8 cellular contexts compared by ENCODE assay signal in the genomic region with DNA sequence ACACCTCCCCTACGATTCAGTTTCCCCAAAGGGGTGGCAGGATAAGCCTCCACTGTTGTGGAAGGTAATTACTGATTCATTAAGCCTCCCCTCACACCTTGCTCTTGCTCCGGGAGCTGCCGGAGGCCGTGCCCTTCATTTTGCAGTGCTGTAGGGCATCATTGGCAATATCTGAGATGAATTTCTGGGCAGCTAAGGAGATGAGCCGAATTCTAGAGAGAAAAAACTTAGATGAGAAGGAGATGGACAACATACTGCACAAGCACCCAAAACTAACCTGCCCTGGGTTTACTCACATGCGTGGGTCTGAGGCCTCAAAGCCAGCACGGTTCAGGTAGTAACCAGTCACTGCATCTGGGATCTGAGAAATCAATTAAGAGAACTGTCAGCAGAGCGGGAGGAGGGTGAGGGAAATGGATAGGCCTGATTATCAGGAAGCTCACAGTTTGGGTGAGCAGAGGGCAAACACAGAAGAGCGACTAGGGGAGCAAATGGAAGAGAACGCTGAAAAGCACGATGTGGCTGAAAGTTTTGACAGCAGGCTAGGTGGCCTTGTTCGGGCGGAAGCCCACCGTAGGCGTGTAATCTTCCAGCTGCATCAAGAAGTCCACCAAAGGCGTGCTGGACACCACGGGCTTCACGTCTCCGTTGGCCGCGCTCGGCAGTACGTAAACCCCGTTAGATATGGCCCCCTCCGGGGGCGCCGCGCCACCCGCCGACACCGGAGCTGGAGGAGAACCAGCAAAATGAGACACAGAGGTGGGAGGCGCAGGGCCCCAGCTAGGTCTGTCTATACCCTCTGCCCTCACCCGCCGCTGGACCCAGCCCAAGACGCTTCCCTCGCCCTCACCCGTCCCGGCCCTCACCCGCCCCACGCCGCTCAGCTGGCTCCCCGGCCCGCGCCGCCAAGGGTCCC. TPM values are rescaled to one million over a fixed set of nuclear protein-coding genes. Genes with fewer than 3 reads are reported as not detected.
DNase-seq lines count a peak whose midpoint lies in the region; ATAC-seq and TF ChIP-seq lines count a peak whose summit lies in the region.

No MANE protein-coding gene starts in this region.

- TF ChIP-seq CTCF in AG09309 (IDR thresholded peaks at IDR 0.05; ENCODE audit: control insufficient read depth, insufficient read depth, low read depth, low read length, missing control alignments), result no peak
- TF ChIP-seq CTCF in WTC11 (IDR thresholded peaks at IDR 0.05), result no peak
- no peak for TF ChIP-seq CTCF in epithelial cell of proximal tubule (conservative IDR thresholded peaks at IDR 0.05; ENCODE audit: low read depth, low read length)

- POLR2A ChIA-PET in WTC11 (lab: Charles Lee), result interaction anchor here (0.6 to 2.1 kb wide), 12 partner anchors 7 to 137 kb away, joined by 3 to 7 read pairs (median 4); partner anchors contain the start of genes ARFIP2, TIMM10B and TRIM3

- CTCF ChIA-PET in WTC11 (lab: Charles Lee), result interaction anchor here (0.6 to 2.1 kb wide), 15 partner anchors 8 to 232 kb away, joined by 3 to 13 read pairs (median 4); partner anchors contain the start of gene MRPL17

- H3K27me3 Mint-ChIP-seq in WTC11 (ENCODE audit: low read depth) (no peaks in the 10 kb centered on the region), naive B cell (no peaks in the 10 kb centered on the region)

- H3K4me1 Mint-ChIP-seq in WTC11 (peaks cover 15% of the 10 kb centered on the region), naive B cell (peaks cover 4 to 41% (median 38%) of the 10 kb centered on the region in 3 donors)

- H3K36me3 Mint-ChIP-seq in WTC11 (peaks cover 36% of the 10 kb centered on the region), naive B cell (peaks cover 0 to 9% of the 10 kb centered on the region in 2 donors)

- H3K4me3 ChIP-seq in AG09309 (ENCODE audit: control insufficient read depth, low read depth, low read length), result peak overlapping the region; percentile 65
- peak overlapping the region; percentile 79 for H3K4me3 ChIP-seq in epithelial cell of proximal tubule (ENCODE audit: low read depth, low read length)

- H3K27ac Mint-ChIP-seq in WTC11 (peak overlapping the region; percentile 86), naive B cell (peak overlapping the region in 5 of 6 donors; percentile 96 to 99 (median 97))

- H3K9me3 Mint-ChIP-seq in WTC11 (no peaks in the 10 kb centered on the region), naive B cell (no peaks in the 10 kb centered on the region)

- ATAC-seq in GM19025 (IDR thresholded peaks at IDR 0.05; ENCODE audit: low read depth, unreplicated experiment) (peak; percentile 21), HG03280 (IDR thresholded peaks at IDR 0.05; ENCODE audit: unreplicated experiment) (peak; percentile 21), WTC11 (peak; percentile 5), naive B cell (ENCODE audit: low read depth in 2 of 2) (peak; percentile 4 to 5)

- DNase-seq in AG09309 (ENCODE audit: low read depth) (no peak), WTC11 (ENCODE audit: low spot score) (peak; percentile 24), epithelial cell of proximal tubule (ENCODE audit: low read depth) (no peak), naive B cell (no peak), putamen (ENCODE audit: low spot score) (no peak), AG08396 (ENCODE audit: low spot score) (no peak)

- H3K4me3 Mint-ChIP-seq in WTC11, result peak overlapping the region; percentile 88
- peak overlapping the region in 6 of 8 donors; percentile 79 to 94 (median 92) for H3K4me3 Mint-ChIP-seq in naive B cell

TF ChIP-seq in WTC11, 78 proteins besides CTCF, POLR2A, EP300 and RAD21 (continues in another document):
- TF ChIP-seq NFYB (CRISPR knock-in tag; conservative IDR thresholded peaks at IDR 0.05; ENCODE audit: low read depth) (peak; percentile 27; the same call in 1 of the 2 replicates), E2F4 (CRISPR knock-in tag; IDR thresholded peaks at IDR 0.05; ENCODE audit: borderline replicate concordance, low read depth) (no peak), ZNF138 (CRISPR knock-in tag; conservative IDR thresholded peaks at IDR 0.05) (no peak), SP1 (CRISPR knock-in tag; conservative IDR thresholded peaks at IDR 0.05) (no peak), ZNF121 (CRISPR knock-in tag; IDR thresholded peaks at IDR 0.05) (no peak), NR2C2 (CRISPR knock-in tag; IDR thresholded peaks at IDR 0.05) (no peak), AFF4 (CRISPR knock-in tag; IDR thresholded peaks at IDR 0.05; ENCODE audit: borderline replicate concordance) (no peak), ZNF396 (CRISPR knock-in tag; IDR thresholded peaks at IDR 0.05; ENCODE audit: borderline replicate concordance) (no peak)
- TF ChIP-seq, protein P1, sequence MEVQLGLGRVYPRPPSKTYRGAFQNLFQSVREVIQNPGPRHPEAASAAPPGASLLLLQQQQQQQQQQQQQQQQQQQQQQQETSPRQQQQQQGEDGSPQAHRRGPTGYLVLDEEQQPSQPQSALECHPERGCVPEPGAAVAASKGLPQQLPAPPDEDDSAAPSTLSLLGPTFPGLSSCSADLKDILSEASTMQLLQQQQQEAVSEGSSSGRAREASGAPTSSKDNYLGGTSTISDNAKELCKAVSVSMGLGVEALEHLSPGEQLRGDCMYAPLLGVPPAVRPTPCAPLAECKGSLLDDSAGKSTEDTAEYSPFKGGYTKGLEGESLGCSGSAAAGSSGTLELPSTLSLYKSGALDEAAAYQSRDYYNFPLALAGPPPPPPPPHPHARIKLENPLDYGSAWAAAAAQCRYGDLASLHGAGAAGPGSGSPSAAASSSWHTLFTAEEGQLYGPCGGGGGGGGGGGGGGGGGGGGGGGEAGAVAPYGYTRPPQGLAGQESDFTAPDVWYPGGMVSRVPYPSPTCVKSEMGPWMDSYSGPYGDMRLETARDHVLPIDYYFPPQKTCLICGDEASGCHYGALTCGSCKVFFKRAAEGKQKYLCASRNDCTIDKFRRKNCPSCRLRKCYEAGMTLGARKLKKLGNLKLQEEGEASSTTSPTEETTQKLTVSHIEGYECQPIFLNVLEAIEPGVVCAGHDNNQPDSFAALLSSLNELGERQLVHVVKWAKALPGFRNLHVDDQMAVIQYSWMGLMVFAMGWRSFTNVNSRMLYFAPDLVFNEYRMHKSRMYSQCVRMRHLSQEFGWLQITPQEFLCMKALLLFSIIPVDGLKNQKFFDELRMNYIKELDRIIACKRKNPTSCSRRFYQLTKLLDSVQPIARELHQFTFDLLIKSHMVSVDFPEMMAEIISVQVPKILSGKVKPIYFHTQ (CRISPR knock-in tag; IDR thresholded peaks at IDR 0.05), result 0 out of 2 replicates have a peak, but pooled peaks have one; percentile 6

RNA-seq across cellular contexts. Expression of gene TAF10, which starts 0.7 kb away (rescaled TPM):
- total RNA-seq in WTC11 (2021) (165 to 186 TPM (median 178 TPM) in 3 replicates), epithelial cell of proximal tubule (108 and 205 TPM in 2 replicates)
- 100 to 1,000 TPM; 203 to 344 (median 273) TPM for polyA plus RNA-seq in naive B cell (ENCODE audit: low read depth in 6 of 6)

RNA-seq across cellular contexts. Expression of gene ILK, which starts 7.8 kb away (rescaled TPM):
- total RNA-seq in WTC11 (2021), result 97.7 to 112 TPM (median 110 TPM) in 3 replicates
- total RNA-seq in epithelial cell of proximal tubule, result 118 and 184 TPM in 2 replicates
- 10 to 100 TPM; 49.8 to 87.8 (median 73.8) TPM for polyA plus RNA-seq in naive B cell (ENCODE audit: low read depth in 6 of 6)

RNA-seq across cellular contexts. Expression of gene TPP1, which starts 7.9 kb away (rescaled TPM):
- total RNA-seq in WTC11 (2021) (36.2 to 51.4 TPM (median 44.8 TPM) in 3 replicates), epithelial cell of proximal tubule (7.4 and 15.4 TPM in 2 replicates)
- 100 to 1,000 TPM; 146 to 198 (median 176) TPM for polyA plus RNA-seq in naive B cell (ENCODE audit: low read depth in 6 of 6)

RNA-seq across cellular contexts. Expression of gene RRP8, which starts 7.9 kb away (rescaled TPM):
- 12.5 to 15.0 TPM (median 14.6 TPM) in 3 replicates for total RNA-seq in WTC11 (2021)
- total RNA-seq in epithelial cell of proximal tubule, result 6.7 and 20.5 TPM in 2 replicates
- polyA plus RNA-seq in naive B cell (ENCODE audit: low read depth in 6 of 6), result 10 to 100 TPM; 13.7 to 33.8 (median 18.6) TPM

RNA-seq across cellular contexts. Expression of gene DCHS1, which starts 44.3 kb away (rescaled TPM):
- total RNA-seq in WTC11 (2021) (11.5 to 14.2 TPM (median 12.6 TPM) in 3 replicates), epithelial cell of proximal tubule (1.2 and 1.8 TPM in 2 replicates)
- polyA plus RNA-seq in naive B cell (ENCODE audit: low read depth in 6 of 6), result under 1 TPM in 5 of 6 donors, not detected in 1; 0.07 to 0.85 (median 0.19) TPM
